12 cellular contexts compared by ENCODE assay signal in the genomic region with DNA sequence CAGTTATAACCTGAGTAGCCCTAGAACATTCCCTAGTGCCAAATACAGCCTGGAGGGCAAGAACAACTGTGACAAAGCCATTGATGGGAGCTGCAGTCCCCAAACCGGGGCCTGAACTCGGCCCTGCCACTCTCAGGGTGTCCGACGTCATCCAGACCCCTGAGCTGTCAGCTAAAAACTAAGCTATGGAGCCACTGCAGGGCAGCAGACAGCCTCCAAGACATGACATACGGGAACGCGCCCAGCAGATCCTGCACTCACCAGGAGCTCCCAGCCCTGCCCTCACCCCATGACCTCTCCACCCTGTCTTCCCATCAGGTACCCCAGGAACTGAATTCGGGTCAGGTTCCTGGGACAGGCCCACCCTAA. TPM values are rescaled to one million over a fixed set of nuclear protein-coding genes. Genes with fewer than 3 reads are reported as not detected.
DNase-seq lines count a peak whose midpoint lies in the region; ATAC-seq and TF ChIP-seq lines count a peak whose summit lies in the region.
"Had no signal": no experiment of that assay in that cellular context is flagged by ENCODE, and none has a peak within 500 bp of the region (broad histone marks: within the 10 kb centered on the region; RNA-seq: fewer than 3 reads in every experiment).

No MANE protein-coding gene starts in this region.

- peaks cover 34% of the 10 kb centered on the region for H3K36me3 Mint-ChIP-seq in T-helper 1 cell treated with Interleukin-12 subunit alpha and Interleukin-12 subunit beta and Interleukin-4 antibody, amounts not matched to agents 30 μg/mL and 1 μg/mL, for 36 hours (ENCODE audit: low read depth)
- H3K36me3 Mint-ChIP-seq in activated T-helper 17 cell treated with anti-CD3 and anti-CD28 coated beads, Interleukin-2, amount 50 U/mL, for 72 hours (ENCODE audit: low read depth), result peaks cover 74% of the 10 kb centered on the region

- H3K9me3 Mint-ChIP-seq in T-helper 1 cell treated with Interleukin-12 subunit alpha and Interleukin-12 subunit beta and Interleukin-4 antibody, amounts not matched to agents 30 μg/mL and 1 μg/mL, for 36 hours, result no peaks in the 10 kb centered on the region
- no peaks in the 10 kb centered on the region for H3K9me3 Mint-ChIP-seq in activated T-helper 17 cell treated with anti-CD3 and anti-CD28 coated beads, Interleukin-2, amount 50 U/mL, for 72 hours

- H2AFZ ChIP-seq in osteoblast (ENCODE audit: low read length), result no peak overlapping the region

- peaks cover 56% of the 10 kb centered on the region for H3K4me1 Mint-ChIP-seq in T-helper 1 cell treated with Interleukin-12 subunit alpha and Interleukin-12 subunit beta and Interleukin-4 antibody, amounts not matched to agents 30 μg/mL and 1 μg/mL, for 36 hours (ENCODE audit: low read depth)
- peaks cover 38% of the 10 kb centered on the region for H3K4me1 Mint-ChIP-seq in activated T-helper 17 cell treated with anti-CD3 and anti-CD28 coated beads, Interleukin-2, amount 50 U/mL, for 72 hours

- no peak for DNase-seq in T-helper 1 cell
- peak; percentile 35 for DNase-seq in osteoblast (ENCODE audit: insufficient read length, low spot score, missing footprints)
- DNase-seq in NCI-H2029 (lab: John Stamatoyannopoulos, UW), result no peak
- no peak for DNase-seq in COR-L47 (lab: John Stamatoyannopoulos, UW)
- DNase-seq: cerebellar nuclear complex, psoas muscle had no signal

- H3K27ac ChIP-seq in osteoblast (ENCODE audit: low read depth, low read length), result no peak overlapping the region
- H3K27ac ChIP-seq: 22Rv1, psoas muscle, suprapubic skin had no signal

- ATAC-seq in HG02943 (IDR thresholded peaks at IDR 0.05; ENCODE audit: low read depth, unreplicated experiment), result peak; percentile 18
- no peak for ATAC-seq in activated T-helper 17 cell treated with anti-CD3 and anti-CD28 coated beads, Interleukin-2, amount 50 U/mL, for 72 hours (replicated peaks)
- no peak for ATAC-seq in HG03135 (IDR thresholded peaks at IDR 0.05; ENCODE audit: unreplicated experiment)
- ATAC-seq: psoas muscle had no signal

- H3K9me3 ChIP-seq in osteoblast (ENCODE audit: low read depth, low read length), result no peaks in the 10 kb centered on the region
- H3K9me3 ChIP-seq: psoas muscle, suprapubic skin had no signal

- H3K27me3 Mint-ChIP-seq in T-helper 1 cell treated with Interleukin-12 subunit alpha and Interleukin-12 subunit beta and Interleukin-4 antibody, amounts not matched to agents 30 μg/mL and 1 μg/mL, for 36 hours (ENCODE audit: low read depth), result no peaks in the 10 kb centered on the region
- no peaks in the 10 kb centered on the region for H3K27me3 Mint-ChIP-seq in activated T-helper 17 cell treated with anti-CD3 and anti-CD28 coated beads, Interleukin-2, amount 50 U/mL, for 72 hours

- peaks cover 13% of the 10 kb centered on the region for H3K4me1 ChIP-seq in osteoblast (ENCODE audit: insufficient read depth, low read length)

- H3K27me3 ChIP-seq in osteoblast (ENCODE audit: insufficient read depth, low read length), result no peaks in the 10 kb centered on the region
- H3K27me3 ChIP-seq: suprapubic skin had no signal

- H3K4me2 ChIP-seq in osteoblast (ENCODE audit: insufficient read depth, low read length), result no peak overlapping the region

- H3K36me3 ChIP-seq in osteoblast (ENCODE audit: insufficient read depth, low read length), result peaks cover 34% of the 10 kb centered on the region

- H3K79me2 ChIP-seq in osteoblast (ENCODE audit: insufficient read depth, low read length), result no peaks in the 10 kb centered on the region

- H3K4me3 ChIP-seq in osteoblast (ENCODE audit: insufficient read depth, low read length), result no peak overlapping the region
- H3K4me3 ChIP-seq: psoas muscle, suprapubic skin had no signal

- peak overlapping the region; percentile 89 for H3K27ac Mint-ChIP-seq in T-helper 1 cell treated with Interleukin-12 subunit alpha and Interleukin-12 subunit beta and Interleukin-4 antibody, amounts not matched to agents 30 μg/mL and 1 μg/mL, for 36 hours
- H3K27ac Mint-ChIP-seq in activated T-helper 17 cell treated with anti-CD3 and anti-CD28 coated beads, Interleukin-2, amount 50 U/mL, for 72 hours, result peak overlapping the region; percentile 90

- peak overlapping the region; percentile 55 for H3K4me3 Mint-ChIP-seq in T-helper 1 cell treated with Interleukin-12 subunit alpha and Interleukin-12 subunit beta and Interleukin-4 antibody, amounts not matched to agents 30 μg/mL and 1 μg/mL, for 36 hours
- H3K4me3 Mint-ChIP-seq in activated T-helper 17 cell treated with anti-CD3 and anti-CD28 coated beads, Interleukin-2, amount 50 U/mL, for 72 hours, result peak overlapping the region; percentile 82

- H4K20me1 ChIP-seq in osteoblast (ENCODE audit: insufficient read depth, low read length), result no peaks in the 10 kb centered on the region

- TF ChIP-seq CTCF in osteoblast (IDR thresholded peaks at IDR 0.05; ENCODE audit: extremely low read depth, low read depth, low read length), result no peak

RNA-seq across cellular contexts. Expression of gene KDM8, which starts 28.4 kb away (rescaled TPM):
- 1 to 10 TPM; 7.7 to 9.1 TPM for total RNA-seq in activated T-helper 17 cell treated with anti-CD3 and anti-CD28 coated beads, Interleukin-2, amount 50 U/mL, for 72 hours
- 2.9 and 6.2 TPM in 2 replicates for total RNA-seq in osteoblast

RNA-seq across cellular contexts. Expression of gene NSMCE1, which starts 36.9 kb away (rescaled TPM):
- 10 to 100 TPM; 59.6 to 99.8 TPM for total RNA-seq in activated T-helper 17 cell treated with anti-CD3 and anti-CD28 coated beads, Interleukin-2, amount 50 U/mL, for 72 hours
- total RNA-seq in osteoblast, result 57.9 and 71.3 TPM in 2 replicates
